ENCODE assay signal across 31 cellular contexts in the genomic region with DNA sequence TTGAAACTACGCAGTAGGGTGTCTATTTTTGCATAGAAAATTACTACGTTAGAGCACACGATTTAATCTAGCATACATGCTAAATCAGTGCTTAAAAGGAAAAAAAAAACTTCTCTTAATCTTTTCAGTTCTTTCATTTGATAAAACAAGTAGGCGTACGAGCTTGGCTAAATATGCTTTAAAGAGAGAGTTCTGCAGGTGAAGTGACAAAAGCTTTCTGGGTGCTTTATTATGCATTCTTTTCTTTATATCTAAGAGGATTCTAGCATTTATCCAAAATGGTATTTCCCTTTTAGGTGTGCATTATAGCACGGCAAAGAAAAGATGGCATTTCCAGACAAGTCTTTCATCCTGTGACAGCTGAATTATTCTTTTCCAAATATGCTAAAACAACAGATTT.
"Had no signal": no experiment of that assay in that cellular context is flagged by ENCODE, and none has a peak within 500 bp of the region (broad histone marks: within the 10 kb centered on the region; RNA-seq: fewer than 3 reads in every experiment).

No MANE protein-coding gene starts in this region.

- H3K4me1 ChIP-seq: ascending aorta, foreskin keratinocyte, gastrocnemius medialis had no signal

- H3K4me1 Mint-ChIP-seq: activated CD4-positive, alpha-beta memory T cell treated with anti-CD3 and anti-CD28 coated beads, Interleukin-2, amount 10 ng/mL, durations not matched to agents 7 days and 5 days; activated CD4-positive, alpha-beta T cell treated with anti-CD3 and anti-CD28 coated beads, Interleukin-2, amount 10 ng/mL, durations not matched to agents 7 days and 5 days; activated naive CD4-positive, alpha-beta T cell treated with anti-CD3 and anti-CD28 coated beads, Interleukin-2, amount 10 ng/mL, durations not matched to agents 7 days and 5 days; activated naive CD8-positive, alpha-beta T cell treated with anti-CD3 and anti-CD28 coated beads, Interleukin-2, amount 10 ng/mL, durations not matched to agents 7 days and 5 days; central memory CD8-positive, alpha-beta T cell; T-helper 17 cell had no signal

- H3K27ac ChIP-seq: ascending aorta, brain microvascular endothelial cell, coronary artery, esophagus muscularis mucosa, foreskin keratinocyte, gastrocnemius medialis had no signal

- H3K27me3 ChIP-seq: ascending aorta, brain microvascular endothelial cell, esophagus muscularis mucosa, foreskin keratinocyte, gastrocnemius medialis had no signal

- H3K9me3 ChIP-seq: ascending aorta, esophagus muscularis mucosa, gastrocnemius medialis had no signal

- ATAC-seq: activated naive CD4-positive, alpha-beta T cell treated with anti-CD3 and anti-CD28 coated beads, Interleukin-2, amount 50 U/mL, for 72 hours; activated T-cell treated with anti-CD3 and anti-CD28 coated beads, Interleukin-2, amount 50 U/mL, for 72 hours; effector memory CD8-positive, alpha-beta T cell; foreskin keratinocyte; gastrocnemius medialis; T-helper 17 cell had no signal

- H3K36me3 ChIP-seq: ascending aorta, brain microvascular endothelial cell, esophagus muscularis mucosa, gastrocnemius medialis had no signal

- H3K27me3 Mint-ChIP-seq: activated CD4-positive, alpha-beta memory T cell treated with anti-CD3 and anti-CD28 coated beads, Interleukin-2, amount 10 ng/mL, durations not matched to agents 7 days and 5 days; activated CD4-positive, alpha-beta T cell treated with anti-CD3 and anti-CD28 coated beads, Interleukin-2, amount 10 ng/mL, durations not matched to agents 7 days and 5 days; activated naive CD4-positive, alpha-beta T cell treated with anti-CD3 and anti-CD28 coated beads, Interleukin-2, amount 10 ng/mL, durations not matched to agents 7 days and 5 days; activated naive CD8-positive, alpha-beta T cell treated with anti-CD3 and anti-CD28 coated beads, Interleukin-2, amount 10 ng/mL, durations not matched to agents 7 days and 5 days; activated T-cell treated with anti-CD3 and anti-CD28 coated beads, Interleukin-2, amount 50 U/mL, for 24 hours; central memory CD8-positive, alpha-beta T cell; dendritic cell treated with granulocyte-macrophage colony-stimulating factor and Interleukin-4, amounts not matched to agents 40 ng/mL and 50 ng/mL, for 4 days; effector memory CD8-positive, alpha-beta T cell; T-helper 17 cell had no signal

- H3K4me3 ChIP-seq: ascending aorta, coronary artery, esophagus muscularis mucosa, gastrocnemius medialis had no signal

- H3K4me3 Mint-ChIP-seq: activated CD4-positive, alpha-beta memory T cell treated with anti-CD3 and anti-CD28 coated beads, Interleukin-2, amount 10 ng/mL, durations not matched to agents 7 days and 5 days; activated CD4-positive, alpha-beta T cell treated with anti-CD3 and anti-CD28 coated beads, Interleukin-2, amount 10 ng/mL, durations not matched to agents 7 days and 5 days; activated naive CD4-positive, alpha-beta T cell treated with anti-CD3 and anti-CD28 coated beads, Interleukin-2, amount 10 ng/mL, durations not matched to agents 7 days and 5 days; activated naive CD8-positive, alpha-beta T cell treated with anti-CD3 and anti-CD28 coated beads, Interleukin-2, amount 10 ng/mL, durations not matched to agents 7 days and 5 days; activated T-cell treated with anti-CD3 and anti-CD28 coated beads, Interleukin-2, amount 50 U/mL, for 24 hours; activated T-cell treated with anti-CD3 and anti-CD28 coated beads, Interleukin-2, amount 50 U/mL, for 72 hours; central memory CD8-positive, alpha-beta T cell; dendritic cell treated with granulocyte-macrophage colony-stimulating factor and Interleukin-4, amounts not matched to agents 40 ng/mL and 50 ng/mL, for 4 days; effector memory CD8-positive, alpha-beta T cell; T-helper 17 cell; T-helper 2 cell treated with Interferon-gamma antibody and Interleukin-4, amounts not matched to agents 5 μg/mL and 100 μg/mL, for 36 hours had no signal

- H3K36me3 Mint-ChIP-seq: activated naive CD4-positive, alpha-beta T cell treated with anti-CD3 and anti-CD28 coated beads, Interleukin-2, amount 10 ng/mL, durations not matched to agents 7 days and 5 days; activated naive CD4-positive, alpha-beta T cell treated with anti-CD3 and anti-CD28 coated beads, Interleukin-2, amount 50 U/mL, for 72 hours; activated naive CD8-positive, alpha-beta T cell treated with anti-CD3 and anti-CD28 coated beads, Interleukin-2, amount 10 ng/mL, durations not matched to agents 7 days and 5 days had no signal

- H3K9me3 Mint-ChIP-seq: activated CD4-positive, alpha-beta T cell treated with anti-CD3 and anti-CD28 coated beads, Interleukin-2, amount 10 ng/mL, durations not matched to agents 7 days and 5 days; activated naive CD4-positive, alpha-beta T cell treated with anti-CD3 and anti-CD28 coated beads, Interleukin-2, amount 10 ng/mL, durations not matched to agents 7 days and 5 days; activated naive CD8-positive, alpha-beta T cell treated with anti-CD3 and anti-CD28 coated beads, Interleukin-2, amount 10 ng/mL, durations not matched to agents 7 days and 5 days; activated T-cell treated with anti-CD3 and anti-CD28 coated beads, Interleukin-2, amount 50 U/mL, for 24 hours; dendritic cell treated with granulocyte-macrophage colony-stimulating factor and Interleukin-4, amounts not matched to agents 40 ng/mL and 50 ng/mL, for 4 days; T-helper 2 cell treated with Interferon-gamma antibody and Interleukin-4, amounts not matched to agents 5 μg/mL and 100 μg/mL, for 36 hours had no signal

- DNase-seq: activated CD4-positive, alpha-beta memory T cell treated with anti-CD3 and anti-CD28 coated beads, Interleukin-2, amount 10 ng/mL, durations not matched to agents 7 days and 5 days; activated CD4-positive, alpha-beta T cell treated with anti-CD3 and anti-CD28 coated beads for 1 hour; activated CD4-positive, alpha-beta T cell treated with anti-CD3 and anti-CD28 coated beads for 4 hours; activated CD4-positive, alpha-beta T cell treated with anti-CD3 and anti-CD28 coated beads, Interleukin-2, amount 10 ng/mL, durations not matched to agents 7 days and 5 days; activated CD4-positive, alpha-beta T cell treated with anti-CD3 and anti-CD28 coated beads, Interleukin-2, amount 50 U/mL, for 4 hours; activated CD4-positive, CD25-positive, alpha-beta regulatory T cell; activated CD8-positive, alpha-beta memory T cell treated with anti-CD3 and anti-CD28 coated beads, Interleukin-2, amount 50 U/mL, for 48 hours; activated gamma-delta T cell; activated naive CD4-positive, alpha-beta T cell; activated naive CD4-positive, alpha-beta T cell treated with anti-CD3 and anti-CD28 coated beads, Interleukin-2, amount 10 ng/mL, durations not matched to agents 7 days and 5 days; activated naive CD8-positive, alpha-beta T cell treated with anti-CD3 and anti-CD28 coated beads, Interleukin-2, amount 10 ng/mL, durations not matched to agents 7 days and 5 days; activated T-cell treated with anti-CD3 and anti-CD28 coated beads for 4 hours; activated T-cell treated with anti-CD3 and anti-CD28 coated beads, Interleukin-2, amount 50 U/mL, for 24 hours; activated T-cell treated with anti-CD3 and anti-CD28 coated beads, Interleukin-2, amount 50 U/mL, for 72 hours; brain microvascular endothelial cell; effector CD4-positive, alpha-beta T cell; effector memory CD8-positive, alpha-beta T cell; erythroblast; foreskin keratinocyte; gastrocnemius medialis; glutamatergic neuron; T-helper 1 cell; T-helper 17 cell; T1000 had no signal

- H3K27ac Mint-ChIP-seq: activated CD4-positive, alpha-beta memory T cell treated with anti-CD3 and anti-CD28 coated beads, Interleukin-2, amount 10 ng/mL, durations not matched to agents 7 days and 5 days; activated CD4-positive, alpha-beta T cell treated with anti-CD3 and anti-CD28 coated beads, Interleukin-2, amount 10 ng/mL, durations not matched to agents 7 days and 5 days; activated naive CD4-positive, alpha-beta T cell treated with anti-CD3 and anti-CD28 coated beads, Interleukin-2, amount 10 ng/mL, durations not matched to agents 7 days and 5 days; activated naive CD4-positive, alpha-beta T cell treated with anti-CD3 and anti-CD28 coated beads, Interleukin-2, amount 50 U/mL, for 72 hours; activated naive CD8-positive, alpha-beta T cell treated with anti-CD3 and anti-CD28 coated beads, Interleukin-2, amount 10 ng/mL, durations not matched to agents 7 days and 5 days; activated T-cell treated with anti-CD3 and anti-CD28 coated beads, Interleukin-2, amount 50 U/mL, for 24 hours; activated T-cell treated with anti-CD3 and anti-CD28 coated beads, Interleukin-2, amount 50 U/mL, for 72 hours; dendritic cell treated with granulocyte-macrophage colony-stimulating factor and Interleukin-4, amounts not matched to agents 40 ng/mL and 50 ng/mL, for 4 days; effector memory CD8-positive, alpha-beta T cell; T-helper 17 cell; T-helper 2 cell treated with Interferon-gamma antibody and Interleukin-4, amounts not matched to agents 5 μg/mL and 100 μg/mL, for 36 hours had no signal
